25 cellular contexts compared by ENCODE assay signal in the genomic region with DNA sequence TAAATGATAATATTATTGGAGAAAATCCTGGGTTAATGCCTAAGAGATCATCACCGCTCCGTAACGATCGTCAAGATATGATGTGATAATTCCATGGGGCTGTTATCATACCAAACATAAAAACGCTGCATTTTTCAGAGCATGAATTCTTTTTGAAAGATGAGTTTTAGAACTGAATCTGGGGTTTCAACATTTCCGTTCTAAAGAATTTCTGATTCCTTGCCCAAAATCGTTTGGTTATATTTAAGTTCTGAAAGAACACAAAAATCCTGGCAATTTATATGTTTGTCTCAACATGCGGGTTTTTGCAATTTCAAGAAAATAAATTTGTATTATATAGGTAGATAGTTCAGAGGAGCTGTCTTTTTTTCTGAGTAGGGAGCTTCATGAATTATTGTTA.
"Had no signal": no experiment of that assay in that cellular context is flagged by ENCODE, and none has a peak within 500 bp of the region (broad histone marks: within the 10 kb centered on the region; RNA-seq: fewer than 3 reads in every experiment).

No MANE protein-coding gene starts in this region.

- ATAC-seq: esophagus mucosa; left lung; naive thymus-derived CD8-positive, alpha-beta T cell; right lobe of liver; stimulated activated naive B cell treated with anti-CD40 and anti-IgM and Interleukin-4, amounts not matched to agents 10 μg/mL and 1 μg/mL and 100 μg/mL, for 72 hours had no signal

- H3K4me3 ChIP-seq: left lung, right lobe of liver, vagina had no signal

- H3K27ac Mint-ChIP-seq: dendritic cell treated with granulocyte-macrophage colony-stimulating factor and Interleukin-4, amounts not matched to agents 40 ng/mL and 50 ng/mL, for 4 days; endodermal cell; naive thymus-derived CD8-positive, alpha-beta T cell; progenitor cell of endocrine pancreas; stimulated activated naive B cell treated with anti-CD40 and anti-IgM and Interleukin-4, amounts not matched to agents 10 μg/mL and 1 μg/mL and 100 μg/mL, for 72 hours; stimulated activated naive CD8-positive, alpha-beta T cell treated with anti-CD3 and anti-CD28 coated beads, Interleukin-15, Interleukin-2, amounts not matched to agents 100 ng/mL and 50 ng/mL, for 24 hours had no signal

- H3K36me3 ChIP-seq: left lung, neutrophil, right lobe of liver, thoracic aorta, vagina had no signal

- H3K27me3 Mint-ChIP-seq: dendritic cell treated with granulocyte-macrophage colony-stimulating factor and Interleukin-4, amounts not matched to agents 40 ng/mL and 50 ng/mL, for 4 days; naive thymus-derived CD8-positive, alpha-beta T cell; progenitor cell of endocrine pancreas; stimulated activated naive B cell treated with anti-CD40 and anti-IgM and Interleukin-4, amounts not matched to agents 10 μg/mL and 1 μg/mL and 100 μg/mL, for 72 hours; stimulated activated naive CD8-positive, alpha-beta T cell treated with anti-CD3 and anti-CD28 coated beads, Interleukin-15, Interleukin-2, amounts not matched to agents 100 ng/mL and 50 ng/mL, for 24 hours had no signal

- H3K4me1 Mint-ChIP-seq: stimulated activated naive B cell treated with anti-CD40 and anti-IgM and Interleukin-4, amounts not matched to agents 10 μg/mL and 1 μg/mL and 100 μg/mL, for 72 hours had no signal

- H3K27me3 ChIP-seq: left lung, neutrophil, right lobe of liver, vagina had no signal

- H3K9me3 Mint-ChIP-seq: dendritic cell treated with granulocyte-macrophage colony-stimulating factor and Interleukin-4, amounts not matched to agents 40 ng/mL and 50 ng/mL, for 4 days; endodermal cell; naive thymus-derived CD8-positive, alpha-beta T cell; neural crest cell; stimulated activated naive B cell treated with anti-CD40 and anti-IgM and Interleukin-4, amounts not matched to agents 10 μg/mL and 1 μg/mL and 100 μg/mL, for 72 hours; stimulated activated naive CD8-positive, alpha-beta T cell treated with anti-CD3 and anti-CD28 coated beads, Interleukin-15, Interleukin-2, amounts not matched to agents 100 ng/mL and 50 ng/mL, for 24 hours had no signal

- H3K4me3 Mint-ChIP-seq: dendritic cell treated with granulocyte-macrophage colony-stimulating factor and Interleukin-4, amounts not matched to agents 40 ng/mL and 50 ng/mL, for 4 days; endodermal cell; naive thymus-derived CD8-positive, alpha-beta T cell; neural crest cell; stimulated activated naive B cell treated with anti-CD40 and anti-IgM and Interleukin-4, amounts not matched to agents 10 μg/mL and 1 μg/mL and 100 μg/mL, for 72 hours; stimulated activated naive CD8-positive, alpha-beta T cell treated with anti-CD3 and anti-CD28 coated beads, Interleukin-15, Interleukin-2, amounts not matched to agents 100 ng/mL and 50 ng/mL, for 24 hours had no signal

- DNase-seq: effector CD8-positive, alpha-beta T cell; endodermal cell; foreskin melanocyte; glutamatergic neuron; hypothalamus; kidney; left cardiac atrium; left lung; mesenchymal stem cell; naive thymus-derived CD8-positive, alpha-beta T cell; right lobe of liver; small intestine; stimulated activated CD4-positive, alpha-beta T cell treated with anti-CD3 and anti-CD28 coated beads, Interleukin-15, amount 100 ng/mL, for 24 hours; stimulated activated CD4-positive, alpha-beta T cell treated with anti-CD3 and anti-CD28 coated beads, Interleukin-2, amount 100 ng/mL, for 48 hours; stimulated activated naive B cell treated with anti-CD40 and anti-IgM and Interleukin-4, amounts not matched to agents 10 μg/mL and 1 μg/mL and 100 μg/mL, for 72 hours had no signal

- H3K27ac ChIP-seq: epithelial cell of prostate, left lung, neutrophil, parathyroid adenoma, right lobe of liver, vagina had no signal
